Comparison of ENCODE assay signal across 1 cellular context in the genomic region with DNA sequence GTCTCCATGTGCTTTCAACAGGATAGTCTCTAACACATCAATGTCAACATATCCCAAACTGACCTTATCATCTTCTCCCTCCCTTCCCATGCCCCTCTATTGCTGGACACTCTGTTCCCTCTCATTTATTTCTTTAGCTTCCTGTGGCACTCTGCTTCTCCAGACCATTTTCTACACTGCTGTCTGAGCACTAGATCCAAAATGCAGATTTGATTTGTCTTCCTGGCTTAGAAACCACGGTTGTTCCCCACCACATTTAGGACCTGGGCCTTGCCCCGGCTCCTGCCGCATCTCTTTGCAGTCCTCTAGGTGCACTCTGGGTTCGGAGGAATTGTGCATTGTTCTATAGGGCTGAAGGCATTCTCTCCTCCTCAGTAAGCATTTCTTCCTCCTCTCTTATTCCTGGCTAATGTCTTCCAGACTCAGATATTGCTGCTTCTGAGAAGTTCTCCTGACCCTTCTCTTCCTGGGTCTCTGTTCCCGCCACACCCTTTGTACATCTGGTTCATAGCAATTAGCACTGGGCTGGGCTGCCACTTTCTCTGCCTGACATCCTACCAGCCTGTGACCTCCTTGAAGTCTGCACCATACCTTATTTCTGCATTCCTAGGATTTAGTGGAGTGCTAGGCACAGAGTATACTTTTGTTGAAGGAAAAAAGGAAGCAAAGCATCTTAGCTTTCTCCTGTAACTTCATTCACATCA.
A peak's percentile ranks its signal among the peaks of the same experiment; 100 is the strongest.
TF ChIP-seq lines count a peak whose summit lies in the region.

No MANE protein-coding gene starts in this region.

TF ChIP-seq in K562, 482 proteins besides CTCF, POLR2A, EP300 and RAD21:
- TF ChIP-seq ZBTB17 (CRISPR knock-in tag; IDR thresholded peaks at IDR 0.05): peak; percentile 83
- TF ChIP-seq NUFIP1 (IDR thresholded peaks at IDR 0.05; ENCODE audit: partially characterized antibody): no peak
- TF ChIP-seq, protein P1, sequence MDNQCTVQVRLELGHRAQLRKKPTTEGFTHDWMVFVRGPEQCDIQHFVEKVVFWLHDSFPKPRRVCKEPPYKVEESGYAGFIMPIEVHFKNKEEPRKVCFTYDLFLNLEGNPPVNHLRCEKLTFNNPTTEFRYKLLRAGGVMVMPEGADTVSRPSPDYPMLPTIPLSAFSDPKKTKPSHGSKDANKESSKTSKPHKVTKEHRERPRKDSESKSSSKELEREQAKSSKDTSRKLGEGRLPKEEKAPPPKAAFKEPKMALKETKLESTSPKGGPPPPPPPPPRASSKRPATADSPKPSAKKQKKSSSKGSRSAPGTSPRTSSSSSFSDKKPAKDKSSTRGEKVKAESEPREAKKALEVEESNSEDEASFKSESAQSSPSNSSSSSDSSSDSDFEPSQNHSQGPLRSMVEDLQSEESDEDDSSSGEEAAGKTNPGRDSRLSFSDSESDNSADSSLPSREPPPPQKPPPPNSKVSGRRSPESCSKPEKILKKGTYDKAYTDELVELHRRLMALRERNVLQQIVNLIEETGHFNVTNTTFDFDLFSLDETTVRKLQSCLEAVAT (IDR thresholded peaks at IDR 0.05): peak in 1 of 2 experiments; percentile 70; a peak in 1 of 4 replicates
